In genomic region chr16:19114359-19115147, GRCh38 we compare ENCODE assay signal across 1 cellular context.
TF ChIP-seq lines count a peak whose summit lies in the region.

No MANE protein-coding gene starts in this region.

TF ChIP-seq in HepG2, 621 proteins besides CTCF, POLR2A, EP300 and RAD21 (continued from another document and continues in another):
- TF ChIP-seq TFDP1 (CRISPR knock-in tag; IDR thresholded peaks at IDR 0.05; ENCODE audit: borderline replicate concordance) (peak; percentile 10; the same call in 1 of the 2 replicates), KDM1A (CRISPR knock-in tag; IDR thresholded peaks at IDR 0.05) (0 out of 2 replicates have a peak, but pooled peaks have one; percentile 11), ZBTB21 (CRISPR knock-in tag; IDR thresholded peaks at IDR 0.05) (peak; percentile 24; the same call in 1 of the 2 replicates), HOXA9 (CRISPR knock-in tag; IDR thresholded peaks at IDR 0.05; ENCODE audit: borderline replicate concordance) (peak; percentile 8; the same call in 1 of the 2 replicates), ARNT2 (CRISPR knock-in tag; IDR thresholded peaks at IDR 0.05; ENCODE audit: low read depth) (0 out of 2 replicates have a peak, but pooled peaks have one; percentile 21), PRPF4 (IDR thresholded peaks at IDR 0.05; ENCODE audit: low read depth, low read length, poor library complexity, severe bottlenecking) (peak; percentile 89), TCF12 (IDR thresholded peaks at IDR 0.05) (no peak), TCF12 (CRISPR knock-in tag; IDR thresholded peaks at IDR 0.05) (peak; percentile 56; the same call in 1 of the 2 replicates), WIZ (CRISPR knock-in tag; IDR thresholded peaks at IDR 0.05) (no peak), RARA (CRISPR knock-in tag; IDR thresholded peaks at IDR 0.05) (0 out of 2 replicates have a peak, but pooled peaks have one; percentile 4), ZNF512 (CRISPR knock-in tag; IDR thresholded peaks at IDR 0.05) (no peak), ZNF543 (CRISPR knock-in tag; IDR thresholded peaks at IDR 0.05) (0 out of 2 replicates have a peak, but pooled peaks have one; percentile 4), NKX3-1 (CRISPR knock-in tag; IDR thresholded peaks at IDR 0.05) (0 out of 2 replicates have a peak, but pooled peaks have one; percentile 5), TEAD3 (CRISPR knock-in tag; optimal IDR thresholded peaks at IDR 0.05; ENCODE audit: borderline replicate concordance) (peak; percentile 36), HNRNPLL (IDR thresholded peaks at IDR 0.05; ENCODE audit: low read depth, low read length, poor library complexity, severe bottlenecking) (peak; percentile 1), ATRX (CRISPR knock-in tag; IDR thresholded peaks at IDR 0.05; ENCODE audit: borderline replicate concordance) (0 out of 2 replicates have a peak, but pooled peaks have one; percentile 53), TFAP4 (IDR thresholded peaks at IDR 0.05; ENCODE audit: borderline replicate concordance, low read depth) (no peak), PRDM4 (CRISPR knock-in tag; IDR thresholded peaks at IDR 0.05; ENCODE audit: borderline replicate concordance) (no peak), ZSCAN31 (CRISPR knock-in tag; IDR thresholded peaks at IDR 0.05; ENCODE audit: low read depth) (no peak), ZNF296 (CRISPR knock-in tag; conservative IDR thresholded peaks at IDR 0.05) (0 out of 2 replicates have a peak, but pooled peaks have one; percentile 52), PAF1 (CRISPR knock-in tag; IDR thresholded peaks at IDR 0.05) (no peak), DNMT1 (CRISPR knock-in tag; IDR thresholded peaks at IDR 0.05) (peak; percentile 30; the same call in 1 of the 2 replicates), ZSCAN12 (CRISPR knock-in tag; IDR thresholded peaks at IDR 0.05) (0 out of 2 replicates have a peak, but pooled peaks have one; percentile 67), KDM4B (CRISPR knock-in tag; IDR thresholded peaks at IDR 0.05) (peak; percentile 83), CHD2 (IDR thresholded peaks at IDR 0.05; ENCODE audit: low read depth, low read length) (no peak), ZSCAN25 (CRISPR knock-in tag; IDR thresholded peaks at IDR 0.05) (peak; percentile 73; the same call in 1 of the 2 replicates), ZNF225 (CRISPR knock-in tag; IDR thresholded peaks at IDR 0.05) (no peak), ZNF775 (CRISPR knock-in tag; IDR thresholded peaks at IDR 0.05; ENCODE audit: borderline replicate concordance) (no peak), TOPORS (CRISPR knock-in tag; IDR thresholded peaks at IDR 0.05) (no peak; the same call in 1 of the 2 replicates), SNRNP70 (IDR thresholded peaks at IDR 0.05; ENCODE audit: low read depth, low read length) (no peak), AHDC1 (CRISPR knock-in tag; IDR thresholded peaks at IDR 0.05; ENCODE audit: borderline replicate concordance) (no peak)
- TF ChIP-seq, protein P1, sequence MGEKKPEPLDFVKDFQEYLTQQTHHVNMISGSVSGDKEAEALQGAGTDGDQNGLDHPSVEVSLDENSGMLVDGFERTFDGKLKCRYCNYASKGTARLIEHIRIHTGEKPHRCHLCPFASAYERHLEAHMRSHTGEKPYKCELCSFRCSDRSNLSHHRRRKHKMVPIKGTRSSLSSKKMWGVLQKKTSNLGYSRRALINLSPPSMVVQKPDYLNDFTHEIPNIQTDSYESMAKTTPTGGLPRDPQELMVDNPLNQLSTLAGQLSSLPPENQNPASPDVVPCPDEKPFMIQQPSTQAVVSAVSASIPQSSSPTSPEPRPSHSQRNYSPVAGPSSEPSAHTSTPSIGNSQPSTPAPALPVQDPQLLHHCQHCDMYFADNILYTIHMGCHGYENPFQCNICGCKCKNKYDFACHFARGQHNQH (CRISPR knock-in tag; IDR thresholded peaks at IDR 0.05), result 0 out of 2 replicates have a peak, but pooled peaks have one; percentile 25
- TF ChIP-seq, protein P2, sequence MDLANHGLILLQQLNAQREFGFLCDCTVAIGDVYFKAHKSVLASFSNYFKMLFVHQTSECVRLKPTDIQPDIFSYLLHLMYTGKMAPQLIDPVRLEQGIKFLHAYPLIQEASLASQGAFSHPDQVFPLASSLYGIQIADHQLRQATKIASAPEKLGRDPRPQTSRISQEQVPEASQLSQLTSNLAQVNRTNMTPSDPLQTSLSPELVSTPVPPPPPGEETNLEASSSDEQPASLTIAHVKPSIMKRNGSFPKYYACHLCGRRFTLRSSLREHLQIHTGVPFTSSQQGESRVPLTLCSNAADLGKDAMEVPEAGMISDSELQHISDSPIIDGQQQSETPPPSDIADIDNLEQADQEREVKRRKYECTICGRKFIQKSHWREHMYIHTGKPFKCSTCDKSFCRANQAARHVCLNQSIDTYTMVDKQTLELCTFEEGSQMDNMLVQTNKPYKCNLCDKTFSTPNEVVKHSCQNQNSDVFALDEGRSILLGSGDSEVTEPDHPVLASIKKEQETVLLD (CRISPR knock-in tag; IDR thresholded peaks at IDR 0.05; ENCODE audit: low read depth), result 0 out of 2 replicates have a peak, but pooled peaks have one; percentile 9
- TF ChIP-seq, protein P3, sequence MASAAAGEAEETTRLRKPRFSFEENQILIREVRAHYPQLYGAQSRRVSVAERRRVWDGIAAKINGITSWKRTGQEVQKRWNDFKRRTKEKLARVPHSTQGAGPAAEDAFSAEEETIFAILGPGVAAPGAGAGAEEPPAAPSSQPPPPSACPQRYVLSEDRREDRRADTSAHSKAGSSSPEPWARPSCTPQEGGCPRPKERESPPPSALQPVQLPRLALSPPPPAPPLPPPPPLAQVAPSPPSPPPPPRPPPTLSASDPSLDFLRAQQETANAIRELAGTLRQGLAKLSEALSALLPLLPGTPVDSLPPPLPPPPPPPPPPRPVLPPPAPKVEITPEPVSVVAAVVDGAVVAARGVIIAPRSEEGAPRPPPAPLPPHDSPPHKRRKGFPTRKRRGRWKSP (CRISPR knock-in tag; IDR thresholded peaks at IDR 0.05), result peak; percentile 7; the same call in 1 of the 2 replicates
- TF ChIP-seq, protein P4, sequence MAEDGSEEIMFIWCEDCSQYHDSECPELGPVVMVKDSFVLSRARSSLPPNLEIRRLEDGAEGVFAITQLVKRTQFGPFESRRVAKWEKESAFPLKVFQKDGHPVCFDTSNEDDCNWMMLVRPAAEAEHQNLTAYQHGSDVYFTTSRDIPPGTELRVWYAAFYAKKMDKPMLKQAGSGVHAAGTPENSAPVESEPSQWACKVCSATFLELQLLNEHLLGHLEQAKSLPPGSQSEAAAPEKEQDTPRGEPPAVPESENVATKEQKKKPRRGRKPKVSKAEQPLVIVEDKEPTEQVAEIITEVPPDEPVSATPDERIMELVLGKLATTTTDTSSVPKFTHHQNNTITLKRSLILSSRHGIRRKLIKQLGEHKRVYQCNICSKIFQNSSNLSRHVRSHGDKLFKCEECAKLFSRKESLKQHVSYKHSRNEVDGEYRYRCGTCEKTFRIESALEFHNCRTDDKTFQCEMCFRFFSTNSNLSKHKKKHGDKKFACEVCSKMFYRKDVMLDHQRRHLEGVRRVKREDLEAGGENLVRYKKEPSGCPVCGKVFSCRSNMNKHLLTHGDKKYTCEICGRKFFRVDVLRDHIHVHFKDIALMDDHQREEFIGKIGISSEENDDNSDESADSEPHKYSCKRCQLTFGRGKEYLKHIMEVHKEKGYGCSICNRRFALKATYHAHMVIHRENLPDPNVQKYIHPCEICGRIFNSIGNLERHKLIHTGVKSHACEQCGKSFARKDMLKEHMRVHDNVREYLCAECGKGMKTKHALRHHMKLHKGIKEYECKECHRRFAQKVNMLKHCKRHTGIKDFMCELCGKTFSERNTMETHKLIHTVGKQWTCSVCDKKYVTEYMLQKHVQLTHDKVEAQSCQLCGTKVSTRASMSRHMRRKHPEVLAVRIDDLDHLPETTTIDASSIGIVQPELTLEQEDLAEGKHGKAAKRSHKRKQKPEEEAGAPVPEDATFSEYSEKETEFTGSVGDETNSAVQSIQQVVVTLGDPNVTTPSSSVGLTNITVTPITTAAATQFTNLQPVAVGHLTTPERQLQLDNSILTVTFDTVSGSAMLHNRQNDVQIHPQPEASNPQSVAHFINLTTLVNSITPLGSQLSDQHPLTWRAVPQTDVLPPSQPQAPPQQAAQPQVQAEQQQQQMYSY (CRISPR knock-in tag; IDR thresholded peaks at IDR 0.05), result no peak
- TF ChIP-seq, protein P5, sequence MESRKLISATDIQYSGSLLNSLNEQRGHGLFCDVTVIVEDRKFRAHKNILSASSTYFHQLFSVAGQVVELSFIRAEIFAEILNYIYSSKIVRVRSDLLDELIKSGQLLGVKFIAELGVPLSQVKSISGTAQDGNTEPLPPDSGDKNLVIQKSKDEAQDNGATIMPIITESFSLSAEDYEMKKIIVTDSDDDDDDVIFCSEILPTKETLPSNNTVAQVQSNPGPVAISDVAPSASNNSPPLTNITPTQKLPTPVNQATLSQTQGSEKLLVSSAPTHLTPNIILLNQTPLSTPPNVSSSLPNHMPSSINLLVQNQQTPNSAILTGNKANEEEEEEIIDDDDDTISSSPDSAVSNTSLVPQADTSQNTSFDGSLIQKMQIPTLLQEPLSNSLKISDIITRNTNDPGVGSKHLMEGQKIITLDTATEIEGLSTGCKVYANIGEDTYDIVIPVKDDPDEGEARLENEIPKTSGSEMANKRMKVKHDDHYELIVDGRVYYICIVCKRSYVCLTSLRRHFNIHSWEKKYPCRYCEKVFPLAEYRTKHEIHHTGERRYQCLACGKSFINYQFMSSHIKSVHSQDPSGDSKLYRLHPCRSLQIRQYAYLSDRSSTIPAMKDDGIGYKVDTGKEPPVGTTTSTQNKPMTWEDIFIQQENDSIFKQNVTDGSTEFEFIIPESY (CRISPR knock-in tag; IDR thresholded peaks at IDR 0.05), result peak; percentile 88
